In the genomic region with DNA sequence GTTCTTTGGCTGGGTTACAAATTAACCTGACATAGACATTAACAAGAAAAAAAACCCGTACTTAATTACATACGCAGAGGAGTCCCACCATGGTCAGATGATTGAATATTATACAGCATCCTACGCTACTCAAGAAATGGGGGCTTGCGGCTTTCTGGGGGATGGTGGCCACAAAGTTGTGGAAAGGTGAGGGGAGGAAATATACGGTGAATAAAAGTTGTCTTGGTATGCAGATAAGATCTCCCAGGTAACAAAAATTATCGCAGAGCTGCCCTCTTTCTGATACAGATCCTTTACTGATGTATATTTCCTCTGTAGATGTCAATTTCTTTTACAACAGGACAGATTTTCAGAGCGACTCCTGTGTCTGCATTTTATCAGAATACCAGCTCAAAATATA, we compare ENCODE assay signal across 8 cellular contexts. TPM values are rescaled to one million over a fixed set of nuclear protein-coding genes. Genes with fewer than 3 reads are reported as not detected.
DNase-seq lines count a peak whose midpoint lies in the region; ATAC-seq, FAIRE-seq and TF ChIP-seq lines count a peak whose summit lies in the region.

No MANE protein-coding gene starts in this region.

- H3K9me2 ChIP-seq in SU-DHL-6 (replicated peaks; ENCODE audit: insufficient read depth, low read length): no peaks in the 10 kb centered on the region

- H3K36me3 ChIP-seq in SU-DHL-6 (ENCODE audit: low read length) (peaks cover 49% of the 10 kb centered on the region), fibroblast of lung (ENCODE audit: control insufficient read depth, insufficient read depth, low read length) (no peaks in the 10 kb centered on the region), rectal smooth muscle tissue (ENCODE audit: control insufficient read depth, insufficient read depth, low read length) (no peaks in the 10 kb centered on the region)

- H3K79me2 ChIP-seq in SU-DHL-6 (ENCODE audit: insufficient read depth, low read length) (peaks cover 94% of the 10 kb centered on the region), fibroblast of lung (ENCODE audit: control insufficient read depth, insufficient read depth, low read length) (peaks cover 91% of the 10 kb centered on the region)

- peak overlapping the region; percentile 89 for H3K27ac ChIP-seq in SU-DHL-6 (ENCODE audit: low read depth, low read length)
- peak overlapping the region; percentile 89 for H3K27ac ChIP-seq in fibroblast of lung (ENCODE audit: insufficient read depth, low read length)
- peak overlapping the region; percentile 95 for H3K27ac ChIP-seq in rectal smooth muscle tissue (ENCODE audit: low read depth, low read length)

- H3F3A ChIP-seq in SU-DHL-6 (ENCODE audit: insufficient read depth): peaks cover 11% of the 10 kb centered on the region

- H3K27me3 ChIP-seq in SU-DHL-6 (ENCODE audit: low read length) (no peaks in the 10 kb centered on the region), fibroblast of lung (ENCODE audit: control insufficient read depth, insufficient read depth, low read length) (no peaks in the 10 kb centered on the region), rectal smooth muscle tissue (ENCODE audit: control insufficient read depth, insufficient read depth, low read length) (no peaks in the 10 kb centered on the region)

- TF ChIP-seq POLR2A in GM12891 (IDR thresholded peaks at IDR 0.05; ENCODE audit: low read depth, low read length): no peak

- DNase-seq in fibroblast of lung (ENCODE audit: low read depth in 2 of 2): no peak
- DNase-seq in GM12891 (ENCODE audit: insufficient read length, low spot score): no peak
- DNase-seq in stimulated activated CD4-positive, alpha-beta T cell treated with anti-CD3 and anti-CD28 coated beads, Interleukin-4, amount 100 ng/mL, for 4 hours: no peak
- DNase-seq in activated CD4-positive, CD25-positive, alpha-beta regulatory T cell (lab: John Stamatoyannopoulos, UW): no peak

- peaks cover 58% of the 10 kb centered on the region for H4K20me1 ChIP-seq in SU-DHL-6 (ENCODE audit: low read depth, low read length)
- no peaks in the 10 kb centered on the region for H4K20me1 ChIP-seq in fibroblast of lung (ENCODE audit: control insufficient read depth, extremely low read depth, insufficient read depth, low read length)

- peak overlapping the region; percentile 92 for H3K4me2 ChIP-seq in SU-DHL-6 (ENCODE audit: low read depth, low read length, poor library complexity, severe bottlenecking)
- peak overlapping the region; percentile 96 for H3K4me2 ChIP-seq in fibroblast of lung (ENCODE audit: extremely low read depth, insufficient read depth, low read length)

- peak overlapping the region; percentile 96 for H3K9ac ChIP-seq in SU-DHL-6 (ENCODE audit: low read length)
- H3K9ac ChIP-seq in fibroblast of lung (ENCODE audit: insufficient read depth, low read length): peak overlapping the region; percentile 90
- peak overlapping the region; percentile 32 for H3K9ac ChIP-seq in rectal smooth muscle tissue (ENCODE audit: low read length)

- peak overlapping the region; percentile 95 for H3K4me3 ChIP-seq in GM12875 (ENCODE audit: low read depth, low read length)
- H3K4me3 ChIP-seq in SU-DHL-6 (ENCODE audit: insufficient read depth, low read length, poor library complexity, severe bottlenecking): peak overlapping the region; percentile 92
- peak overlapping the region; percentile 65 to 98 (median 80) for H3K4me3 ChIP-seq in fibroblast of lung (replicated peaks in 1 of 4; ENCODE audit: control extremely low read depth in 1 of 4, insufficient read depth in 1 of 4, low read depth in 3 of 4, low read length in 4 of 4)
- H3K4me3 ChIP-seq in rectal smooth muscle tissue (ENCODE audit: low read length): peak overlapping the region; percentile 98

- H2AFZ ChIP-seq in SU-DHL-6 (ENCODE audit: low read depth, low read length, severe bottlenecking): no peak overlapping the region
- H2AFZ ChIP-seq in fibroblast of lung (ENCODE audit: low read length): no peak overlapping the region

- H3K4me1 ChIP-seq in fibroblast of lung (ENCODE audit: control insufficient read depth, extremely low read depth, insufficient read depth, low read length) (peaks cover 3% of the 10 kb centered on the region), rectal smooth muscle tissue (ENCODE audit: control insufficient read depth, insufficient read depth, low read length) (peaks cover 21% of the 10 kb centered on the region)

- TF ChIP-seq CTCF in GM12875 (IDR thresholded peaks at IDR 0.05; ENCODE audit: borderline replicate concordance, insufficient read depth, low read depth, low read length) (no peak), SU-DHL-6 (IDR thresholded peaks at IDR 0.05; ENCODE audit: insufficient read depth, low read length, poor library complexity, severe bottlenecking) (no peak), fibroblast of lung (conservative IDR thresholded peaks at IDR 0.05 in 1 of 2, IDR thresholded peaks at IDR 0.05 in 1 of 2; ENCODE audit: low read depth in 1 of 2, low read length in 2 of 2) (no peak)

- H3K9me3 ChIP-seq in SU-DHL-6 (ENCODE audit: insufficient read depth, low read length): no peaks in the 10 kb centered on the region
- H3K9me3 ChIP-seq in fibroblast of lung (ENCODE audit: control insufficient read depth, insufficient read depth, low read depth, low read length): no peaks in the 10 kb centered on the region

- no peak for ATAC-seq in HG02763 (IDR thresholded peaks at IDR 0.05; ENCODE audit: unreplicated experiment)

- no peak for FAIRE-seq in GM12891 (lab: Jason Lieb, UNC)

TF ChIP-seq in GM12891, 5 proteins besides CTCF, POLR2A, EP300 and RAD21:
- TF ChIP-seq POU2F2 (IDR thresholded peaks at IDR 0.05; ENCODE audit: low read depth, low read length): no peak
- TF ChIP-seq PAX5 (IDR thresholded peaks at IDR 0.05; ENCODE audit: insufficient read depth, low read length, severe bottlenecking): no peak
TF ChIP-seq in GM12891: peak in this region for 0.

RNA-seq across cellular contexts. Expression of gene DCAF16, which starts 0.9 kb away (rescaled TPM):
- total RNA-seq in fibroblast of lung: 19.0 and 20.0 TPM in 2 replicates
- polyA plus RNA-seq in fibroblast of lung: 19.6 and 25.4 TPM in 2 replicates
- 9.3 and 17.2 TPM in 2 replicates for polyA plus RNA-seq in fibroblast of lung (2012)
- 5.2 and 13.0 TPM in 2 replicates for polyA minus RNA-seq in fibroblast of lung (ENCODE audit: low replicate concordance)
- polyA plus RNA-seq in GM12891 (2012; ENCODE audit: low read depth, missing spikeins): 12.1 TPM

RNA-seq across cellular contexts. Expression of gene NCAPG, which starts 1.1 kb away (rescaled TPM):
- 3.9 and 10.1 TPM in 2 replicates for total RNA-seq in fibroblast of lung
- 8.0 and 24.1 TPM in 2 replicates for polyA plus RNA-seq in fibroblast of lung
- 6.9 and 21.2 TPM in 2 replicates for polyA plus RNA-seq in fibroblast of lung (2012)
- 2.4 and 5.3 TPM in 2 replicates for polyA minus RNA-seq in fibroblast of lung (ENCODE audit: low replicate concordance)
- 20.8 TPM for polyA plus RNA-seq in GM12891 (2012; ENCODE audit: low read depth, missing spikeins)

RNA-seq across cellular contexts. Expression of gene FAM184B, which starts 28.2 kb away (rescaled TPM):
- total RNA-seq in fibroblast of lung: under 0.01 TPM in 1 of 2 replicates, not detected in the other
- polyA plus RNA-seq in fibroblast of lung: not detected in 2 replicates
- not detected in 2 replicates for polyA plus RNA-seq in fibroblast of lung (2012)
- polyA minus RNA-seq in fibroblast of lung (ENCODE audit: low replicate concordance): not detected in 2 replicates
- 0.03 TPM for polyA plus RNA-seq in GM12891 (2012; ENCODE audit: low read depth, missing spikeins)

Comparison
In these comparisons a context has a peak if more than half of its experiments do, and no peak if none do; other contexts are left out.
1. H3K9ac ChIP-seq: peak in every context shown above with its lines; median percentile 96 in SU-DHL-6; 90 in fibroblast of lung; 32 in rectal smooth muscle tissue.